16 cellular contexts compared by ENCODE assay signal in the genomic region with DNA sequence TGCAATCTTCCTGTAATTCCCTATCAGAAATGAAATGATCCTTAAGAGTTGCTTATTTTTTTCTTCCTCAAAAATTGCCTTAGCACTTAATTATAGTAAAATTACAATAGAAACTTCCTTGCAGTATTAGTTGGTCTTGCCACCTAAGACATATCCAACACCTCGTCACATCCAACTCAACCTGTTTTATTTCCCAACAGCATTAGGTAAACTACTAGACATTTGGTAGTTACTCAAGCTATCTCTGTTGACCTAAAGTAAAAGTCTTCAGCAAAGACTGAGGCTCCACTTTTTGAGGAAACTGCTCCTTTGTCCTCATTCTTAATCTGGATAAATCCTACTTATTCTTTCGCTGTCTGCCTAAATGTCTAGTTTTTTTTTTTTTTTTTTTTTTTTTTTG. TPM values are rescaled to one million over a fixed set of nuclear protein-coding genes. Genes with fewer than 3 reads are reported as not detected.
DNase-seq lines count a peak whose midpoint lies in the region; ATAC-seq, FAIRE-seq and TF ChIP-seq lines count a peak whose summit lies in the region.
"Had no signal": no experiment of that assay in that cellular context is flagged by ENCODE, and none has a peak within 500 bp of the region (broad histone marks: within the 10 kb centered on the region; RNA-seq: fewer than 3 reads in every experiment).

No MANE protein-coding gene starts in this region.

- POLR2A ChIA-PET in MCF 10A (lab: Yijun Ruan, JAX) = interaction anchor here (0.7 to 5.5 kb wide), 12 partner anchors 12 to 278 kb away, joined by 4 to 94 read pairs (median 9); partner anchors contain the start of genes HIBADH and TAX1BP1

- H3K4me2 ChIP-seq in mammary epithelial cell (ENCODE audit: insufficient read depth, low read depth, low read length) (no peak overlapping the region), astrocyte (ENCODE audit: low read length) (peak overlapping the region; percentile 70), mesenchymal stem cell (ENCODE audit: low read length, poor library complexity, severe bottlenecking) (no peak overlapping the region)

- H3K27ac ChIP-seq in mammary epithelial cell (ENCODE audit: insufficient read depth, low read depth, low read length) (no peak overlapping the region), astrocyte (ENCODE audit: low read depth, low read length) (peak overlapping the region; percentile 57), mesenchymal stem cell (ENCODE audit: low read length, poor library complexity, severe bottlenecking) (peak overlapping the region; percentile 61), stomach (peak overlapping the region in 3 of 5 donors; percentile 29 to 63 (median 53)), body of pancreas (no peak overlapping the region)
- H3K27ac ChIP-seq: 22Rv1 had no signal

- TF ChIP-seq POLR2A in stomach (IDR thresholded peaks at IDR 0.05) = no peak
- no peak for TF ChIP-seq POLR2A in body of pancreas (IDR thresholded peaks at IDR 0.05)

- no peak overlapping the region for H3K4ac ChIP-seq in mesenchymal stem cell (ENCODE audit: low read depth in 1 of 2, low read length in 2 of 2)

- in situ Hi-C loops in mammary epithelial cell (cut with MboI; ENCODE audit: low sequenced_read_pairs in 2 of 2) = no loop called here

- DNase-seq in MCF 10A (ENCODE audit: unreplicated experiment) (no peak), mammary epithelial cell (no peak), astrocyte (ENCODE audit: low read depth) (no peak), mesenchymal stem cell (no peak), stomach (no peak), T-helper 1 cell (no peak), body of pancreas (no peak)
- DNase-seq in activated T-cell treated with anti-CD3 and anti-CD28 coated beads, Interleukin-2, amount 50 U/mL, for 4 hours = no peak
- DNase-seq: C1 segment of cervical spinal cord, GOT3, IMR-90, NCI-H1417, NCI-H2029, NCI-H2171 treated with DMSO at 0.1 percent for 48 hours, NCI-H510A had no signal

- H4K20me1 ChIP-seq in mammary epithelial cell (ENCODE audit: insufficient read depth, low read length) = no peaks in the 10 kb centered on the region
- H4K20me1 ChIP-seq in astrocyte (ENCODE audit: insufficient read depth, low read length) = no peaks in the 10 kb centered on the region

- H4K8ac ChIP-seq in mesenchymal stem cell (ENCODE audit: low read length) = no peak overlapping the region

- no peak for FAIRE-seq in astrocyte (lab: Jason Lieb, UNC)

- no peaks in the 10 kb centered on the region for H3K27me3 ChIP-seq in mammary epithelial cell (ENCODE audit: insufficient read depth, low read length)
- no peaks in the 10 kb centered on the region for H3K27me3 ChIP-seq in astrocyte (ENCODE audit: insufficient read depth, low read length)
- no peaks in the 10 kb centered on the region for H3K27me3 ChIP-seq in mesenchymal stem cell (ENCODE audit: control insufficient read depth in 1 of 2, insufficient read depth in 1 of 2, low read length in 2 of 2)
- H3K27me3 ChIP-seq in stomach = no peaks in the 10 kb centered on the region
- H3K27me3 ChIP-seq in body of pancreas = no peaks in the 10 kb centered on the region

- H2AFZ ChIP-seq in mammary epithelial cell (ENCODE audit: low read depth, low read length) = no peak overlapping the region
- H2AFZ ChIP-seq in astrocyte (ENCODE audit: low read depth, low read length) = no peak overlapping the region
- H2AFZ ChIP-seq in mesenchymal stem cell (ENCODE audit: low read depth, low read length) = no peak overlapping the region

- H3K36me3 ChIP-seq in mammary epithelial cell (ENCODE audit: insufficient read depth, low read length) (no peaks in the 10 kb centered on the region), astrocyte (ENCODE audit: insufficient read depth, low read length) (no peaks in the 10 kb centered on the region), mesenchymal stem cell (ENCODE audit: control insufficient read depth in 1 of 2, insufficient read depth in 2 of 2, low read depth in 1 of 2, low read length in 2 of 2) (peaks cover 3 to 17% of the 10 kb centered on the region in 2 experiments), stomach (peaks cover 0 to 12% (median 6%) of the 10 kb centered on the region in 4 donors), body of pancreas (replicated peaks in 1 of 2; ENCODE audit: insufficient read depth in 1 of 2, low read depth in 2 of 2) (no peaks in the 10 kb centered on the region)

- intact Hi-C loops in MCF 10A (cut with micrococcal nuclease) (loop anchor here (5.0 kb wide), 1 partner anchor 130 kb away; no protein-coding TSS in a partner anchor), mammary epithelial cell (cut with micrococcal nuclease) (no loop called here), stomach (cut with DNase I; ENCODE audit: low total_unique reads) (no loop called here), body of pancreas (cut with DNase I) (no loop called here)

- no peak overlapping the region for H2BK15ac ChIP-seq in mesenchymal stem cell (ENCODE audit: low read depth, poor library complexity, severe bottlenecking)

- WGBS in mammary epithelial cell (ENCODE audit: low coverage, missing lambda C conversion rate) = 77% methylated on average over 2 of the region's 2 CpGs
- WGBS in mesenchymal stem cell = 96% methylated on average over 2 of the region's 2 CpGs
- WGBS in stomach, 5 donors = 77 to 89% (median 79%) methylated on average over 2 of the region's 2 CpGs
- 64 to 78% methylated on average over 2 of the region's 2 CpGs for WGBS in body of pancreas, 2 donors

- peak overlapping the region; percentile 82 for H3K27ac Mint-ChIP-seq in MCF 10A (ENCODE audit: low read depth, unreplicated experiment)
- no peak overlapping the region for H3K27ac Mint-ChIP-seq in astrocyte (ENCODE audit: unreplicated experiment)

- H3K4me3 Mint-ChIP-seq in MCF 10A (ENCODE audit: unreplicated experiment) = peak overlapping the region; percentile 67
- no peak overlapping the region for H3K4me3 Mint-ChIP-seq in astrocyte (ENCODE audit: unreplicated experiment)
- H3K4me3 Mint-ChIP-seq in activated T-cell treated with anti-CD3 and anti-CD28 coated beads, Interleukin-2, amount 50 U/mL, for 4 hours = no peak overlapping the region

- no peak overlapping the region for H3K14ac ChIP-seq in mesenchymal stem cell (ENCODE audit: low read length in 2 of 2)

- peaks cover 11% of the 10 kb centered on the region for H3K79me1 ChIP-seq in mesenchymal stem cell (replicated peaks; ENCODE audit: low read length, poor library complexity, severe bottlenecking)

- no peaks in the 10 kb centered on the region for H3K9me3 ChIP-seq in mammary epithelial cell (replicated peaks; ENCODE audit: insufficient read depth, low read length)
- no peaks in the 10 kb centered on the region for H3K9me3 ChIP-seq in astrocyte (ENCODE audit: insufficient read depth, low read depth, low read length)
- no peaks in the 10 kb centered on the region for H3K9me3 ChIP-seq in mesenchymal stem cell (ENCODE audit: control insufficient read depth, low read length)
- no peaks in the 10 kb centered on the region for H3K9me3 ChIP-seq in stomach
- no peaks in the 10 kb centered on the region for H3K9me3 ChIP-seq in body of pancreas

- H3K18ac ChIP-seq in mesenchymal stem cell (ENCODE audit: low read depth in 1 of 2, low read length in 2 of 2) = no peak overlapping the region

- dilution Hi-C loops in mammary epithelial cell (cut with HindIII; ENCODE audit: low sequenced_read_pairs) = no loop called here

- H4K91ac ChIP-seq in mesenchymal stem cell (ENCODE audit: low read length) = no peak overlapping the region

- TF ChIP-seq CTCF in MCF 10A (IDR thresholded peaks at IDR 0.05; ENCODE audit: unreplicated experiment) = no peak
- TF ChIP-seq CTCF in mammary epithelial cell (conservative IDR thresholded peaks at IDR 0.05 in 1 of 2, IDR thresholded peaks at IDR 0.05 in 1 of 2; ENCODE audit: extremely low read depth in 1 of 2, insufficient read depth in 1 of 2, low read depth in 1 of 2, low read length in 2 of 2) = no peak
- no peak for TF ChIP-seq CTCF in astrocyte (IDR thresholded peaks at IDR 0.05; ENCODE audit: insufficient read depth, low read depth, low read length)
- no peak for TF ChIP-seq CTCF in stomach (IDR thresholded peaks at IDR 0.05)
- no peak for TF ChIP-seq CTCF in body of pancreas (IDR thresholded peaks at IDR 0.05)

- no peak overlapping the region for H3K23ac ChIP-seq in mesenchymal stem cell (ENCODE audit: low read length in 2 of 2)

- H3K9me3 Mint-ChIP-seq in MCF 10A (ENCODE audit: unreplicated experiment) (no peaks in the 10 kb centered on the region), astrocyte (ENCODE audit: unreplicated experiment) (no peaks in the 10 kb centered on the region)
- H3K9me3 Mint-ChIP-seq in activated T-cell treated with anti-CD3 and anti-CD28 coated beads, Interleukin-2, amount 50 U/mL, for 4 hours = peaks cover 4% of the 10 kb centered on the region

- H3K4me3 ChIP-seq in mammary epithelial cell (replicated peaks in 1 of 3; ENCODE audit: insufficient read depth in 1 of 3, low read depth in 2 of 3, low read length in 3 of 3) (no peak overlapping the region), astrocyte (ENCODE audit: insufficient read depth, low read depth, low read length) (no peak overlapping the region), mesenchymal stem cell (ENCODE audit: insufficient read depth in 1 of 2, low read depth in 1 of 2, low read length in 2 of 2) (peak overlapping the region in 1 of 2 experiments; percentile 33), stomach (peak overlapping the region in 1 of 4 donors; percentile 9), body of pancreas (no peak overlapping the region)

- H2BK120ac ChIP-seq in mesenchymal stem cell (ENCODE audit: low read depth, low read length) = no peak overlapping the region

- ATAC-seq in activated T-cell treated with anti-CD3 and anti-CD28 coated beads, Interleukin-2, amount 50 U/mL, for 4 hours = no peak
- ATAC-seq in body of pancreas = no peak

- H2BK5ac ChIP-seq in mesenchymal stem cell (ENCODE audit: low read depth, low read length, poor library complexity, severe bottlenecking) = no peak overlapping the region

- H3K4me1 ChIP-seq in mammary epithelial cell (ENCODE audit: insufficient read depth, low read length) (peaks cover 24% of the 10 kb centered on the region), astrocyte (ENCODE audit: insufficient read depth, low read length) (peaks cover 19% of the 10 kb centered on the region), mesenchymal stem cell (ENCODE audit: control insufficient read depth, insufficient read depth, low read depth, low read length) (peaks cover 2% of the 10 kb centered on the region), stomach (peaks cover 0 to 20% (median 9%) of the 10 kb centered on the region in 4 donors), body of pancreas (peaks cover 19% of the 10 kb centered on the region)

- no peak overlapping the region for H2BK12ac ChIP-seq in mesenchymal stem cell (ENCODE audit: low read length in 2 of 2)

- no peaks in the 10 kb centered on the region for H3K27me3 Mint-ChIP-seq in MCF 10A (ENCODE audit: insufficient read depth, unreplicated experiment)
- no peaks in the 10 kb centered on the region for H3K27me3 Mint-ChIP-seq in astrocyte (ENCODE audit: low read depth, unreplicated experiment)
- H3K27me3 Mint-ChIP-seq in activated T-cell treated with anti-CD3 and anti-CD28 coated beads, Interleukin-2, amount 50 U/mL, for 4 hours (ENCODE audit: low read depth) = no peaks in the 10 kb centered on the region

- H3K4me1 Mint-ChIP-seq in MCF 10A (ENCODE audit: insufficient read depth, unreplicated experiment) (peaks cover 49% of the 10 kb centered on the region), astrocyte (ENCODE audit: low read depth, unreplicated experiment) (peaks cover 14% of the 10 kb centered on the region)
- peaks cover 11% of the 10 kb centered on the region for H3K4me1 Mint-ChIP-seq in activated T-cell treated with anti-CD3 and anti-CD28 coated beads, Interleukin-2, amount 50 U/mL, for 4 hours (ENCODE audit: low read depth)

- no peak overlapping the region for H2AK5ac ChIP-seq in mesenchymal stem cell (ENCODE audit: low read length, severe bottlenecking)

- no peak for TF ChIP-seq EP300 in stomach (IDR thresholded peaks at IDR 0.05)

- CTCF ChIA-PET in MCF 10A (lab: Yijun Ruan, JAX) = interaction anchor here (0.6 to 2.0 kb wide), 5 partner anchors 12 to 149 kb away, joined by 3 to 7 read pairs (median 5); partner anchors contain the start of gene HIBADH
- CTCF ChIA-PET in mammary epithelial cell (lab: Charles Lee; ENCODE audit: low non-redundant PET) = no interaction called here

- H3K36me3 Mint-ChIP-seq in MCF 10A (ENCODE audit: insufficient read depth, unreplicated experiment) (peaks cover under 1% of the 10 kb centered on the region), astrocyte (ENCODE audit: low read depth, unreplicated experiment) (peaks cover 8% of the 10 kb centered on the region)
- H3K36me3 Mint-ChIP-seq in activated T-cell treated with anti-CD3 and anti-CD28 coated beads, Interleukin-2, amount 50 U/mL, for 4 hours (ENCODE audit: insufficient read depth) = peaks cover 16% of the 10 kb centered on the region

- BruUV-seq in MCF 10A (replicated peaks; lab: Mats Ljungman, UMichigan) (no TSS peak), mammary epithelial cell (replicated peaks; lab: Mats Ljungman, UMichigan) (no TSS peak)

- H3K79me2 ChIP-seq in mammary epithelial cell (ENCODE audit: insufficient read depth, low read length) = peaks cover 10% of the 10 kb centered on the region
- peaks cover 5% of the 10 kb centered on the region for H3K79me2 ChIP-seq in astrocyte (ENCODE audit: insufficient read depth, low read length)

- H3K9ac ChIP-seq in mammary epithelial cell (ENCODE audit: insufficient read depth, low read length) (no peak overlapping the region), astrocyte (ENCODE audit: low read length) (no peak overlapping the region), mesenchymal stem cell (ENCODE audit: low read length) (no peak overlapping the region)

RNA-seq across cellular contexts. Expression of gene HIBADH, which starts 20.4 kb away (rescaled TPM):
- 51.5 and 61.1 TPM in 2 replicates for total RNA-seq in MCF 10A (2022)
- total RNA-seq in mammary epithelial cell = 10 to 100 TPM; 26.0 to 42.3 TPM
- 37.6 TPM for polyA plus RNA-seq in mammary epithelial cell
- 30.9 TPM for polyA minus RNA-seq in mammary epithelial cell
- 21.9 and 23.9 TPM in 2 replicates for total RNA-seq in astrocyte
- polyA plus RNA-seq in mesenchymal stem cell (2013, experiment 1 of 2) = 26.9 TPM
- polyA plus RNA-seq in mesenchymal stem cell (2013, experiment 2 of 2) = 29.0 TPM
- 10 to 100 TPM; 17.5 to 65.2 (median 48.7) TPM for total RNA-seq in stomach
- polyA plus RNA-seq in stomach = 10 to 100 TPM; 19.8 to 45.3 (median 44.8) TPM
- 10 to 100 TPM in 2 of 3 donors, 1 to 10 TPM in 1; 9.8 to 10.9 (median 10.8) TPM for total RNA-seq in activated T-cell treated with anti-CD3 and anti-CD28 coated beads, Interleukin-2, amount 50 U/mL, for 4 hours
- total RNA-seq in body of pancreas = 10 to 100 TPM; 22.1 to 31.0 TPM

Comparison
In these comparisons a context has a peak if more than half of its experiments do, and no peak if none do; other contexts are left out.
1. H3K27ac ChIP-seq: peak in astrocyte (single experiment), mesenchymal stem cell (single experiment) and stomach (3 of 5); none in mammary epithelial cell (single experiment) and body of pancreas (0 of 4).